22 cellular contexts compared by ENCODE assay signal in the genomic region with DNA sequence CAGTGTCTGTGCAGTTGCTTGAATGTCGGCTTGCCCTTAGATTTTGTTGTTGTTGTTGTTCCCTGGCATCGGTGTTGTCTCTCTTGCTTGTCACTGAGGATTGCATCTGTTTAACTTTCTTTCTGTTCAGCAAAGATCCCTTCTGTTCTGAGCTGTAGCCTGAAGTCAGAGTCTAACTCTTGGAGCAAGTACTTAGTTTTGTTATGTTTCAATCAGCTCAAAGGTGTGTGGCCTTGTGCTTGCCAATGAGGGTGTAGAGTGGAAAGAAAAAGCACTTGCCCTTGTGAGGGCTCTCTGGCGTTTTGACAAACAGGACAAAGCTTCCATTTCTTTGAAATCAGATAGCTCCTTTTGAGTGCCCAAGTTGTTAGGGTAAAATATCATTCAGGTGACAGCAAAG.
DNase-seq lines count a peak whose midpoint lies in the region; ATAC-seq, FAIRE-seq and TF ChIP-seq lines count a peak whose summit lies in the region.
"Had no signal": no experiment of that assay in that cellular context is flagged by ENCODE, and none has a peak within 500 bp of the region (broad histone marks: within the 10 kb centered on the region; RNA-seq: fewer than 3 reads in every experiment).

No MANE protein-coding gene starts in this region.

- peak overlapping the region; percentile 58 for H3K9ac ChIP-seq in MM.1S (ENCODE audit: low read length)

- no peak for TF ChIP-seq POLR2A in heart left ventricle (IDR thresholded peaks at IDR 0.05)

- no peaks in the 10 kb centered on the region for H3K4me1 Mint-ChIP-seq in activated CD8-positive, alpha-beta T cell treated with anti-CD3 and anti-CD28 coated beads, Interleukin-2, amount 10 ng/mL, durations not matched to agents 7 days and 5 days (ENCODE audit: low read depth)
- H3K4me1 Mint-ChIP-seq in activated CD8-positive, alpha-beta T cell treated with anti-CD3 and anti-CD28 coated beads for 36 hours (ENCODE audit: low read depth), result no peaks in the 10 kb centered on the region
- peaks cover 9% of the 10 kb centered on the region for H3K4me1 Mint-ChIP-seq in type B pancreatic cell (ENCODE audit: unreplicated experiment)
- H3K4me1 Mint-ChIP-seq: CD14-positive monocyte had no signal

- H3K4me2 ChIP-seq in MM.1S (ENCODE audit: low read depth, low read length), result peak overlapping the region; percentile 79

- H3K4me3 Mint-ChIP-seq in activated CD8-positive, alpha-beta T cell treated with anti-CD3 and anti-CD28 coated beads, Interleukin-2, amount 10 ng/mL, durations not matched to agents 7 days and 5 days, result peak overlapping the region; percentile 12
- H3K4me3 Mint-ChIP-seq in activated CD8-positive, alpha-beta T cell treated with anti-CD3 and anti-CD28 coated beads for 36 hours, result no peak overlapping the region
- H3K4me3 Mint-ChIP-seq in type B pancreatic cell, result no peak overlapping the region
- H3K4me3 Mint-ChIP-seq: CD14-positive monocyte, neural crest cell had no signal

- H3F3A ChIP-seq in MM.1S (ENCODE audit: insufficient read depth, low read length), result peaks cover 4% of the 10 kb centered on the region; the same call in 1 of the 2 replicates

- CTCF ChIA-PET in activated CD8-positive, alpha-beta T cell treated with anti-CD3 and anti-CD28 coated beads, Interleukin-2, amount 10 ng/mL, durations not matched to agents 7 days and 5 days (lab: Charles Lee), result no interaction called here
- CTCF ChIA-PET in activated CD8-positive, alpha-beta T cell treated with anti-CD3 and anti-CD28 coated beads for 36 hours (lab: Charles Lee), result no interaction called here

- H3K9me3 ChIP-seq in MM.1S (replicated peaks; ENCODE audit: insufficient read depth, low read length) (no peaks in the 10 kb centered on the region), heart left ventricle (no peaks in the 10 kb centered on the region), small intestine (ENCODE audit: control insufficient read depth, low read depth) (no peaks in the 10 kb centered on the region)
- H3K9me3 ChIP-seq: gastrocnemius medialis, Peyer's patch had no signal

- H3K27ac ChIP-seq in MM.1S (ENCODE audit: low read length), result peak overlapping the region; percentile 76
- H3K27ac ChIP-seq in heart left ventricle, result peak overlapping the region in 9 of 12 donors; percentile 19 to 75 (median 54)
- H3K27ac ChIP-seq in small intestine (ENCODE audit: low read depth in 1 of 2, low read length in 1 of 2), result no peak overlapping the region
- H3K27ac ChIP-seq: gastrocnemius medialis, Peyer's patch had no signal

- H3K9me2 ChIP-seq in MM.1S (replicated peaks; ENCODE audit: insufficient read depth, low read length), result no peaks in the 10 kb centered on the region

- POLR2A ChIA-PET in activated CD8-positive, alpha-beta T cell treated with anti-CD3 and anti-CD28 coated beads, Interleukin-2, amount 10 ng/mL, durations not matched to agents 7 days and 5 days (lab: Charles Lee), result no interaction called here
- POLR2A ChIA-PET in activated CD8-positive, alpha-beta T cell treated with anti-CD3 and anti-CD28 coated beads for 36 hours (lab: Charles Lee), result no interaction called here

- H3K27me3 Mint-ChIP-seq in activated CD8-positive, alpha-beta T cell treated with anti-CD3 and anti-CD28 coated beads, Interleukin-2, amount 10 ng/mL, durations not matched to agents 7 days and 5 days (ENCODE audit: low read depth), result no peaks in the 10 kb centered on the region
- H3K27me3 Mint-ChIP-seq in activated CD8-positive, alpha-beta T cell treated with anti-CD3 and anti-CD28 coated beads for 36 hours, result no peaks in the 10 kb centered on the region
- peaks cover 3% of the 10 kb centered on the region for H3K27me3 Mint-ChIP-seq in type B pancreatic cell

- WGBS in heart left ventricle, 4 donors, result 38 to 58% (median 44%) methylated on average over 3 of the region's 3 CpGs
- WGBS in small intestine, 3 donors, result 16 to 63% (median 39%) methylated on average over 3 of the region's 3 CpGs

- intact Hi-C loops in activated CD8-positive, alpha-beta T cell treated with anti-CD3 and anti-CD28 coated beads for 36 hours (cut with micrococcal nuclease), result no loop called here
- intact Hi-C loops in heart left ventricle (cut with DNase I), result no loop called here

- no peaks in the 10 kb centered on the region for H3K27me3 ChIP-seq in MM.1S (replicated peaks; ENCODE audit: insufficient read depth, low read length)
- H3K27me3 ChIP-seq in heart left ventricle, result no peaks in the 10 kb centered on the region
- H3K27me3 ChIP-seq in small intestine (ENCODE audit: control insufficient read depth in 2 of 2, insufficient read depth in 2 of 2, low read length in 2 of 2), result no peaks in the 10 kb centered on the region
- H3K27me3 ChIP-seq: gastrocnemius medialis, Peyer's patch had no signal

- no peaks in the 10 kb centered on the region for H3K9me3 Mint-ChIP-seq in activated CD8-positive, alpha-beta T cell treated with anti-CD3 and anti-CD28 coated beads, Interleukin-2, amount 10 ng/mL, durations not matched to agents 7 days and 5 days (ENCODE audit: insufficient read depth)
- peaks cover 3% of the 10 kb centered on the region for H3K9me3 Mint-ChIP-seq in activated CD8-positive, alpha-beta T cell treated with anti-CD3 and anti-CD28 coated beads for 36 hours
- no peaks in the 10 kb centered on the region for H3K9me3 Mint-ChIP-seq in type B pancreatic cell
- H3K9me3 Mint-ChIP-seq: neural crest cell had no signal

- H3K4me3 ChIP-seq in MM.1S (ENCODE audit: low read length), result peak overlapping the region; percentile 53
- no peak overlapping the region for H3K4me3 ChIP-seq in heart left ventricle
- no peak overlapping the region for H3K4me3 ChIP-seq in small intestine (ENCODE audit: low read depth in 1 of 2, low read length in 2 of 2)
- H3K4me3 ChIP-seq: gastrocnemius medialis, Peyer's patch had no signal

- TF ChIP-seq CTCF in activated CD8-positive, alpha-beta T cell treated with anti-CD3 and anti-CD28 coated beads for 36 hours (IDR thresholded peaks at IDR 0.05), result no peak
- no peak for TF ChIP-seq CTCF in MM.1S (IDR thresholded peaks at IDR 0.05; ENCODE audit: low read length)
- no peak for TF ChIP-seq CTCF in heart left ventricle (IDR thresholded peaks at IDR 0.05)
- TF ChIP-seq CTCF in type B pancreatic cell (conservative IDR thresholded peaks at IDR 0.05), result no peak

- no peaks in the 10 kb centered on the region for H4K20me1 ChIP-seq in MM.1S (ENCODE audit: insufficient read depth, low read length)

- no peaks in the 10 kb centered on the region for H3K36me3 Mint-ChIP-seq in activated CD8-positive, alpha-beta T cell treated with anti-CD3 and anti-CD28 coated beads, Interleukin-2, amount 10 ng/mL, durations not matched to agents 7 days and 5 days (ENCODE audit: low read depth)
- no peaks in the 10 kb centered on the region for H3K36me3 Mint-ChIP-seq in activated CD8-positive, alpha-beta T cell treated with anti-CD3 and anti-CD28 coated beads for 36 hours (ENCODE audit: low read depth)
- no peaks in the 10 kb centered on the region for H3K36me3 Mint-ChIP-seq in type B pancreatic cell
- H3K36me3 Mint-ChIP-seq: CD14-positive monocyte had no signal

- no peak for FAIRE-seq in small intestine (lab: Jason Lieb, UNC)

- DNase-seq in activated CD8-positive, alpha-beta T cell treated with anti-CD3 and anti-CD28 coated beads, Interleukin-2, amount 10 ng/mL, durations not matched to agents 7 days and 5 days, result no peak
- DNase-seq in activated CD8-positive, alpha-beta T cell treated with anti-CD3 and anti-CD28 coated beads for 36 hours, result no peak
- peak; percentile 65 for DNase-seq in MM.1S
- DNase-seq in heart left ventricle, result peak in 1 of 5 donors; percentile 25
- DNase-seq in small intestine, result peak; percentile 40
- DNase-seq in T-helper 9 cell, result no peak
- DNase-seq in type B pancreatic cell (ENCODE audit: extremely low spot score, unreplicated experiment), result no peak
- no peak for DNase-seq in NCI-H2107 (lab: John Stamatoyannopoulos, UW)
- DNase-seq: activated CD4-positive, CD25-positive, alpha-beta regulatory T cell treated with anti-CD3 and anti-CD28 coated beads, Interleukin-2, amount 50 U/mL, for 72 hours; activated CD8-positive, alpha-beta memory T cell treated with anti-CD3 and anti-CD28 coated beads, Interleukin-2, amount 50 U/mL, for 4 hours; activated gamma-delta T cell treated with Interleukin-2 at 50 U/mL for 16 hours; amygdala; DMS 273 treated with DMSO at 0.1 percent for 48 hours; erythroblast; gastrocnemius medialis; NCI-H1105; NCI-H526; Peyer's patch; stimulated activated CD4-positive, alpha-beta T cell treated with anti-CD3 and anti-CD28 coated beads, Interleukin-12 subunit alpha, Interleukin-12 subunit beta, amount 100 ng/mL, for 4 hours had no signal

- H3K79me2 ChIP-seq in MM.1S (ENCODE audit: low read length), result no peaks in the 10 kb centered on the region

- ATAC-seq in activated CD8-positive, alpha-beta T cell treated with anti-CD3 and anti-CD28 coated beads, Interleukin-2, amount 10 ng/mL, durations not matched to agents 7 days and 5 days, result no peak
- ATAC-seq in activated CD8-positive, alpha-beta T cell treated with anti-CD3 and anti-CD28 coated beads for 36 hours, result no peak
- peak; percentile 34 to 62 (median 48) for ATAC-seq in heart left ventricle
- ATAC-seq: gastrocnemius medialis, SK-N-SH treated with all-trans-retinoic acid at 6 μM for 48 hours had no signal

- no peak overlapping the region for H3K27ac Mint-ChIP-seq in activated CD8-positive, alpha-beta T cell treated with anti-CD3 and anti-CD28 coated beads, Interleukin-2, amount 10 ng/mL, durations not matched to agents 7 days and 5 days
- H3K27ac Mint-ChIP-seq in activated CD8-positive, alpha-beta T cell treated with anti-CD3 and anti-CD28 coated beads for 36 hours, result no peak overlapping the region
- H3K27ac Mint-ChIP-seq in type B pancreatic cell, result no peak overlapping the region
- H3K27ac Mint-ChIP-seq: CD14-positive monocyte had no signal

- H2AFZ ChIP-seq in MM.1S (ENCODE audit: low read length), result peak overlapping the region; percentile 93

- H3K36me3 ChIP-seq in MM.1S (replicated peaks; ENCODE audit: insufficient read depth, low read length), result no peaks in the 10 kb centered on the region
- no peaks in the 10 kb centered on the region for H3K36me3 ChIP-seq in heart left ventricle
- no peaks in the 10 kb centered on the region for H3K36me3 ChIP-seq in small intestine (ENCODE audit: control insufficient read depth in 2 of 2, insufficient read depth in 2 of 2, low read length in 2 of 2)
- H3K36me3 ChIP-seq: gastrocnemius medialis, Peyer's patch had no signal

- H3K4me1 ChIP-seq in MM.1S (ENCODE audit: low read length) (peaks cover 8% of the 10 kb centered on the region; the same call in 1 of the 2 replicates), heart left ventricle (peaks cover 0 to 12% (median under 1%) of the 10 kb centered on the region in 12 donors), small intestine (ENCODE audit: control insufficient read depth in 2 of 2, insufficient read depth in 1 of 2, low read depth in 1 of 2, low read length in 1 of 2) (no peaks in the 10 kb centered on the region)
- H3K4me1 ChIP-seq: gastrocnemius medialis, Peyer's patch had no signal

Comparison
In these comparisons a context has a peak if more than half of its experiments do, and no peak if none do; other contexts are left out.
1. ATAC-seq: peak in heart left ventricle (4 of 4); none in activated CD8-positive, alpha-beta T cell treated with anti-CD3 and anti-CD28 coated beads, Interleukin-2, amount 10 ng/mL, durations not matched to agents 7 days and 5 days (single experiment) and activated CD8-positive, alpha-beta T cell treated with anti-CD3 and anti-CD28 coated beads for 36 hours (single experiment).
2. DNase-seq: peak in MM.1S (single experiment) and small intestine (single experiment); none in activated CD8-positive, alpha-beta T cell treated with anti-CD3 and anti-CD28 coated beads, Interleukin-2, amount 10 ng/mL, durations not matched to agents 7 days and 5 days (single experiment), activated CD8-positive, alpha-beta T cell treated with anti-CD3 and anti-CD28 coated beads for 36 hours (single experiment), T-helper 9 cell (single experiment), type B pancreatic cell (single experiment) and NCI-H2107 (single experiment).
3. H3K27ac ChIP-seq: peak in MM.1S (single experiment) and heart left ventricle (9 of 12); none in small intestine (0 of 2).